Comparison of ENCODE assay signal across 15 cellular contexts in genomic region chr13:49760555-49760954, GRCh38. TPM values are rescaled to one million over a fixed set of nuclear protein-coding genes. Genes with fewer than 3 reads are reported as not detected.
DNase-seq lines count a peak whose midpoint lies in the region; ATAC-seq lines count a peak whose summit lies in the region.
"Had no signal": no experiment of that assay in that cellular context is flagged by ENCODE, and none has a peak within 500 bp of the region (broad histone marks: within the 10 kb centered on the region; RNA-seq: fewer than 3 reads in every experiment).

No MANE protein-coding gene starts in this region.

- DNase-seq in activated CD4-positive, CD25-positive, alpha-beta regulatory T cell (lab: John Stamatoyannopoulos, UW): no peak
- DNase-seq in T-helper 17 cell: no peak
- DNase-seq in stimulated activated CD8-positive, alpha-beta memory T cell treated with anti-CD3 and anti-CD28 coated beads, Interleukin-4, amount 100 ng/mL, for 48 hours: peak; percentile 30
- DNase-seq in stimulated activated CD4-positive, alpha-beta T cell treated with anti-CD3 and anti-CD28 coated beads, Interleukin-1b, Interleukin-23, amount 100 ng/mL, for 48 hours: no peak
- DNase-seq in anterior cingulate cortex (lab: John Stamatoyannopoulos, UW): no peak
- no peak for DNase-seq in activated CD4-positive, alpha-beta T cell treated with anti-CD3 and anti-CD28 coated beads, Interleukin-2, amount 50 U/mL, for 1 hour
- DNase-seq: DMS 273 treated with DMSO at 0.1 percent for 48 hours, MV-4-11, NCI-H1417 treated with DMSO at 0.1 percent for 48 hours, NCI-H2029, NCI-H510A treated with DMSO at 0.1 percent for 48 hours, SIG-M5 had no signal

- peak; percentile 17 to 58 for ATAC-seq in activated CD4-positive, CD25-positive, alpha-beta regulatory T cell treated with anti-CD3 and anti-CD28 coated beads, Interleukin-2, amount 50 U/mL, for 24 hours
- peak; percentile 47 for ATAC-seq in GM18870 (IDR thresholded peaks at IDR 0.05; ENCODE audit: unreplicated experiment)
- no peak for ATAC-seq in T-helper 17 cell

- H3K9me3 ChIP-seq in T-helper 17 cell (ENCODE audit: control insufficient read depth, low read length, poor library complexity, severe bottlenecking): no peaks in the 10 kb centered on the region

- peaks cover 41% of the 10 kb centered on the region for H3K4me1 Mint-ChIP-seq in T-helper 17 cell

- H3K4me3 Mint-ChIP-seq in T-helper 17 cell: no peak overlapping the region

- H3K27me3 Mint-ChIP-seq in T-helper 17 cell: no peaks in the 10 kb centered on the region
- H3K27me3 Mint-ChIP-seq: IgD-negative memory B cell had no signal

- peak overlapping the region; percentile 73 for H3K27ac Mint-ChIP-seq in T-helper 17 cell
- H3K27ac Mint-ChIP-seq: IgD-negative memory B cell had no signal

- no peaks in the 10 kb centered on the region for H3K36me3 Mint-ChIP-seq in T-helper 17 cell (ENCODE audit: low read depth)

RNA-seq across cellular contexts. Expression of gene KPNA3, which starts 31.9 kb away (rescaled TPM):
- 10 to 100 TPM; 19.1 to 25.1 TPM for total RNA-seq in T-helper 17 cell
